ENCODE assay signal across 23 cellular contexts in the genomic region with DNA sequence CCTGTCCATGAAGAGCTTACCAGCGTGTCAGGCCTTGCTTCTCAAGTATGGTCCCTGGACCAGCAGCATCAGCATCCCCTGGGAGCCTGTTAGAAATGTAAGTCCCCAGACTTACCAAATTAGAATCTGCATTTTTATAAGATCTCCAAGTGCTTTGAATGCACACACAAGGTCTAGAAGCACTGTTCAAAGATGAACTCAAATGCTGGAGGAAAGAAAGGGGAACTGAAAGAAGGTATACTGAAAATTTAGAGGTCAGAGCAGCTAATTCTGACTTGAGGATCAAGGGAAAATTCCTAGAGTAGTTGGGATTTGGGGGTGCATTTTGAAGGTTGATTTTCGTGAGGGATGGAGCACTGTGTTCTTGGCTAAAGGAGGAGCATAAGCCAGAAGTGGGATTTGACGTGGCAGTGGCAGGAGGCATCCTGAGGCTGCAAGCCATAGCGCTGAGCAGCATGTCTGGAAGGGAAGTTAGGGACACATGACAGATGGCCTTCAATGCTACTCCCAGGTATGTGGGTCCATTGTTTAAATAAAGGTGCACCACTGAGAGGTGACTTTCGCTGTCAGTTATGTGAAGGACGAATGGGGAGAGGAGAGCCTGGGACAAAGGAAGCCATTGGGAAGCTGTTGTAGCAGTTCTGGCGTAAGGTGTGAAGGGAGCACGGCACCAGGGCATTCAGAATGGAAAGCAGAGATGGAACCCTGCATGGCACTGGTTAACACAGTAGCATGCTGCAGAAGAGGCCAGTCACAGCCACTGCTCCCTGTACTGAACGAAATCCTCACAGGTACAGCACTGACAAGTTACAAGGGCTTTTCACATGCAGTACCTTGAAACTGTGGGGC. TPM values are rescaled to one million over a fixed set of nuclear protein-coding genes. Genes with fewer than 3 reads are reported as not detected.
DNase-seq lines count a peak whose midpoint lies in the region; ATAC-seq, FAIRE-seq and TF ChIP-seq lines count a peak whose summit lies in the region.
"Had no signal": no experiment of that assay in that cellular context is flagged by ENCODE, and none has a peak within 500 bp of the region (broad histone marks: within the 10 kb centered on the region; RNA-seq: fewer than 3 reads in every experiment).

No MANE protein-coding gene starts in this region.

- TF ChIP-seq RAD21 in H1 (IDR thresholded peaks at IDR 0.05 in 1 of 2, conservative IDR thresholded peaks at IDR 0.05 in 1 of 2; ENCODE audit: low read depth in 2 of 2, low read length in 2 of 2) = no peak

- no peak overlapping the region for H2BK15ac ChIP-seq in H1 (ENCODE audit: low read length)

- H2AFZ ChIP-seq in H1 (ENCODE audit: low read length) = 0 out of 2 replicates have a peak overlapping the region, but pooled peaks have one; percentile 3
- H2AFZ ChIP-seq: PC-9 had no signal

- H3K9ac ChIP-seq in H1 (replicated peaks in 1 of 4; ENCODE audit: extremely low read depth in 1 of 4, low read depth in 3 of 4, low read length in 3 of 4) = no peak overlapping the region

- H3K4me3 ChIP-seq in heart right ventricle (no peak overlapping the region), right atrium auricular region (no peak overlapping the region), H1 (ENCODE audit: extremely low read depth in 1 of 4, insufficient read depth in 2 of 4, low read depth in 3 of 4, low read length in 4 of 4) (no peak overlapping the region)
- H3K4me3 ChIP-seq: adrenal gland, colonic mucosa, left lung, mucosa of descending colon, PC-9, prostate gland, stomach had no signal

- H3K79me2 ChIP-seq in H1 (ENCODE audit: control insufficient read depth in 1 of 2, insufficient read depth in 2 of 2, low read length in 2 of 2) = no peaks in the 10 kb centered on the region

- H3K18ac ChIP-seq in H1 (ENCODE audit: extremely low read depth, low read length) = no peak overlapping the region

- no peak overlapping the region for H3K4me2 ChIP-seq in H1 (ENCODE audit: insufficient read depth in 1 of 2, low read depth in 2 of 2, low read length in 2 of 2)
- H3K4me2 ChIP-seq: PC-9 had no signal

- POLR2A ChIA-PET in H1 (lab: Charles Lee; ENCODE audit: partially characterized antibody) = no interaction called here

- no peak overlapping the region for H2AK5ac ChIP-seq in H1 (ENCODE audit: low read depth, low read length)

- no peak overlapping the region for H4K8ac ChIP-seq in H1 (ENCODE audit: extremely low read depth, insufficient read depth, low read length)

- H3K36me3 ChIP-seq in heart right ventricle (peaks cover 0 to 32% (median 0%) of the 10 kb centered on the region in 9 donors), right atrium auricular region (no peaks in the 10 kb centered on the region), H1 (ENCODE audit: control insufficient read depth in 2 of 4, insufficient read depth in 4 of 4, low read length in 3 of 4) (no peaks in the 10 kb centered on the region)
- H3K36me3 ChIP-seq: adrenal gland, colonic mucosa, left lung, prostate gland had no signal

- no peaks in the 10 kb centered on the region for H4K20me1 ChIP-seq in H1 (replicated peaks in 1 of 2; ENCODE audit: control insufficient read depth in 1 of 2, insufficient read depth in 2 of 2, low read length in 2 of 2)

- H2BK12ac ChIP-seq in H1 (ENCODE audit: low read depth, low read length) = no peak overlapping the region

- DNase-seq in heart right ventricle = no peak
- no peak for DNase-seq in right atrium auricular region (ENCODE audit: low spot score)
- DNase-seq in NOMO-1 treated with DMSO at 0.1 percent for 48 hours (lab: John Stamatoyannopoulos, UW; ENCODE audit: unreplicated experiment) = peak; percentile 62
- no peak for DNase-seq in H1 (ENCODE audit: low read depth in 1 of 2, low spot score in 2 of 2)
- no peak for DNase-seq in NCI-H2227 (lab: John Stamatoyannopoulos, UW; ENCODE audit: unreplicated experiment)
- DNase-seq in stimulated activated CD4-positive, alpha-beta T cell treated with anti-CD3 and anti-CD28 coated beads, Interleukin-4, amount 100 ng/mL, for 24 hours = no peak
- DNase-seq in hypothalamus (lab: John Stamatoyannopoulos, UW) = no peak
- DNase-seq in NCI-H2171 treated with DMSO at 0.1 percent for 48 hours (lab: John Stamatoyannopoulos, UW) = no peak
- DNase-seq: activated CD8-positive, alpha-beta memory T cell treated with anti-CD3 and anti-CD28 coated beads, Interleukin-2, amount 10 ng/mL, durations not matched to agents 7 days and 5 days; activated gamma-delta T cell; adrenal gland; colonic mucosa; DMS79; HCEC 1CT; left lung; mucosa of descending colon; NCI-H1436 treated with DMSO at 0.1 percent for 48 hours; NCI-H526 treated with DMSO at 0.1 percent for 48 hours; PC-9; small intestine; stimulated activated CD4-positive, alpha-beta T cell treated with anti-CD3 and anti-CD28 coated beads, Interleukin-2, amount 100 ng/mL, for 48 hours; stomach had no signal

- H3K27me3 ChIP-seq in heart right ventricle = no peaks in the 10 kb centered on the region
- no peaks in the 10 kb centered on the region for H3K27me3 ChIP-seq in right atrium auricular region
- H3K27me3 ChIP-seq in H1 (replicated peaks in 1 of 4; ENCODE audit: control insufficient read depth in 3 of 4, extremely low read depth in 1 of 4, insufficient read depth in 3 of 4, low read length in 3 of 4) = no peaks in the 10 kb centered on the region
- H3K27me3 ChIP-seq: adrenal gland, colonic mucosa, left lung, stomach had no signal

- H3K56ac ChIP-seq in H1 (replicated peaks; ENCODE audit: insufficient read length, low read depth, low read length) = no peak overlapping the region

- peaks cover 0 to 11% (median 4%) of the 10 kb centered on the region in 9 donors for H3K4me1 ChIP-seq in heart right ventricle
- no peaks in the 10 kb centered on the region for H3K4me1 ChIP-seq in right atrium auricular region
- no peaks in the 10 kb centered on the region for H3K4me1 ChIP-seq in H1 (replicated peaks in 1 of 4; ENCODE audit: control insufficient read depth in 3 of 4, insufficient read depth in 4 of 4, low read length in 3 of 4)
- H3K4me1 ChIP-seq: adrenal gland, colonic mucosa, left lung, prostate gland had no signal

- no peaks in the 10 kb centered on the region for H3K79me1 ChIP-seq in H1 (ENCODE audit: low read depth, low read length)

- H4K5ac ChIP-seq in H1 (ENCODE audit: insufficient read length, low read depth, low read length) = no peak overlapping the region

- no peak for TF ChIP-seq POLR2A in H1 (IDR thresholded peaks at IDR 0.05; ENCODE audit: control extremely low read depth in 1 of 2, low read depth in 2 of 2, low read length in 2 of 2)

- H3K23ac ChIP-seq in H1 (ENCODE audit: insufficient read length) = no peak overlapping the region

- intact Hi-C loops in heart right ventricle (cut with DNase I) = loop anchor here in 2 of 10 donors (5.0 to 10.0 kb wide), 2 partner anchors 42 to 50 kb away; no protein-coding TSS in a partner anchor

- no peaks in the 10 kb centered on the region; the same call in 1 of the 2 replicates for H3K23me2 ChIP-seq in H1 (ENCODE audit: low read depth, low read length)

- TF ChIP-seq CTCF in heart right ventricle (IDR thresholded peaks at IDR 0.05) (no peak), right atrium auricular region (IDR thresholded peaks at IDR 0.05) (no peak), H1 (IDR thresholded peaks at IDR 0.05; ENCODE audit: control extremely low read depth in 1 of 3, insufficient read depth in 1 of 3, low read depth in 1 of 3, low read length in 3 of 3) (no peak)

- no peak for TF ChIP-seq EP300 in H1 (IDR thresholded peaks at IDR 0.05; ENCODE audit: borderline replicate concordance in 1 of 2, low read depth in 2 of 2, low read length in 2 of 2)

- FAIRE-seq in H1 (lab: Jason Lieb, UNC) = no peak
- FAIRE-seq: small intestine had no signal

- H3K9me3 ChIP-seq in heart right ventricle = peaks cover 0 to 8% (median 0%) of the 10 kb centered on the region in 11 donors
- H3K9me3 ChIP-seq in right atrium auricular region = no peaks in the 10 kb centered on the region
- H3K9me3 ChIP-seq in H1 (ENCODE audit: insufficient read depth in 2 of 2, low read depth in 1 of 2, low read length in 1 of 2) = no peaks in the 10 kb centered on the region
- H3K9me3 ChIP-seq: adrenal gland, colonic mucosa, left lung, mucosa of descending colon, prostate gland, stomach had no signal

- no peak overlapping the region for H2BK20ac ChIP-seq in H1 (ENCODE audit: low read length)

- 69 to 79% methylated on average over 9 of the region's 9 CpGs for WGBS in heart right ventricle, 2 donors
- 80% methylated on average over 9 of the region's 9 CpGs; no CpG with 5 or more reads in 1 of the 2 experiments for WGBS in H1 (ENCODE audit: extremely low coverage in 1 of 2, insufficient coverage in 1 of 2, insufficient read length in 1 of 2, insufficient replicate concordance in 2 of 2, low coverage in 1 of 2, low lambda C conversion rate in 2 of 2, missing lambda C conversion rate in 1 of 2), 2 experiments

- CTCF ChIA-PET in H1 (lab: Charles Lee; ENCODE audit: partially characterized antibody) = interaction anchor here (0.7 to 1.9 kb wide), 6 partner anchors 9 to 343 kb away, joined by 3 to 7 read pairs (median 4); no protein-coding TSS in a partner anchor

- peak overlapping the region in 1 of 10 donors; percentile 37 for H3K27ac ChIP-seq in heart right ventricle
- H3K27ac ChIP-seq in right atrium auricular region = no peak overlapping the region
- no peak overlapping the region for H3K27ac ChIP-seq in H1 (ENCODE audit: low read depth, low read length)
- H3K27ac ChIP-seq: adrenal gland, colonic mucosa, left lung, PC-9, prostate gland, stomach had no signal

- peak; percentile 23 to 52 (median 42) for ATAC-seq in heart right ventricle
- ATAC-seq: left lung, mucosa of descending colon had no signal

- H3K4ac ChIP-seq in H1 (replicated peaks; ENCODE audit: insufficient read length, low read depth, low read length) = no peak overlapping the region

- H2BK5ac ChIP-seq in H1 (ENCODE audit: low read depth, low read length) = no peak overlapping the region

- no peak overlapping the region for H2BK120ac ChIP-seq in H1 (replicated peaks; ENCODE audit: low read depth, low read length)

- no peak overlapping the region for H4K91ac ChIP-seq in H1 (replicated peaks; ENCODE audit: insufficient read length, low read length)

- no peak overlapping the region for H3K14ac ChIP-seq in H1 (ENCODE audit: insufficient read length)

TF ChIP-seq in H1, 55 proteins besides CTCF, POLR2A, EP300 and RAD21 (continues in another document):
- TF ChIP-seq PHF8 (conservative IDR thresholded peaks at IDR 0.05; ENCODE audit: low read depth, low read length) (no peak), HDAC6 (IDR thresholded peaks at IDR 0.05; ENCODE audit: low read depth, low read length) (no peak)

RNA-seq across cellular contexts. Expression of a gene that starts 36.2 kb away (rescaled TPM):
- 10 to 100 TPM; 10.6 to 16.4 (median 13.0) TPM for total RNA-seq in heart right ventricle
- 1 to 10 TPM; 2.5 to 4.4 TPM for polyA plus RNA-seq in heart right ventricle
- 1 to 10 TPM; 5.3 to 5.5 TPM for total RNA-seq in right atrium auricular region
- 4.3 and 4.4 TPM in 2 replicates for total RNA-seq in H1 (2021; fragmentation: NEBNext Ultra II Directional; extraction: Animal tissue kit (Norgen Biotek cat#: 25700))
- polyA plus RNA-seq in H1 (2011; rRNA removed) = 1.6 and 1.7 TPM in 2 replicates
- polyA plus RNA-seq in H1 (2011; cell fraction: cytosol; rRNA removed) = 2.8 TPM
- polyA plus RNA-seq in H1 (2011; cell fraction: nucleus; rRNA removed) = 3.8 TPM
- 1.9 to 4.6 TPM (median 2.5 TPM) in 4 replicates for polyA plus RNA-seq in H1 (2012, experiment 1 of 2)
- polyA plus RNA-seq in H1 (2012, experiment 2 of 2) = 0.87 TPM
- 3.4 TPM for polyA plus RNA-seq in H1 (2013, experiment 1 of 2)
- polyA plus RNA-seq in H1 (2013, experiment 2 of 2) = 3.7 TPM
- polyA minus RNA-seq in H1 (2011; rRNA and poly(A)+ RNA removed) = 4.3 and 6.5 TPM in 2 replicates
- polyA minus RNA-seq in H1 (2011; cell fraction: cytosol; rRNA and poly(A)+ RNA removed) = 2.1 TPM
- polyA minus RNA-seq in H1 (2011; cell fraction: nucleus; rRNA and poly(A)+ RNA removed) = 6.7 TPM
